ENCODE assay signal across 13 cellular contexts in the genomic region with DNA sequence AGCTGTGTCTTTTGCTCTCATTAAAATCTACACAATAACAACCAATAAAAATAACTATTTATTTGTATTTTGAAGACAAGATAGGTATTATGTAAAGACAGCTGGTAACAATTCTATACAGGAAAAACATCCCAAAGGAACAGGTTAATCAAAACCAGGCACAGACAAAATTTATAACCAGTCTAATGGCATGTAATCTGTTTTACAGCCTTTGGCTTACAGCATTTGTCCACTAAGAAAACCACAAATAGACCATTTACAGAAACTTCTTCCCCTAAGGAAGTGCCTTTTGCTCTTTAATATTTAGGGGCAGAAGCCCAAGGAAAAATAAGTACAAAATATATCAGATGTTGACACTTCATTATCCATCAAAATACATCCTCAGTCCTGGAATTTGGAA.
"Had no signal": no experiment of that assay in that cellular context is flagged by ENCODE, and none has a peak within 500 bp of the region (broad histone marks: within the 10 kb centered on the region; RNA-seq: fewer than 3 reads in every experiment).

No MANE protein-coding gene starts in this region.

- H3K9me3 Mint-ChIP-seq: activated naive CD4-positive, alpha-beta T cell treated with anti-CD3 and anti-CD28 coated beads, Interleukin-2, amount 10 ng/mL, durations not matched to agents 7 days and 5 days; activated T-helper 17 cell treated with anti-CD3 and anti-CD28 coated beads, Interleukin-2, amount 50 U/mL, for 72 hours; naive thymus-derived CD8-positive, alpha-beta T cell; stimulated activated memory B cell treated with anti-CD40 and anti-IgM and Interleukin-4, amounts not matched to agents 10 μg/mL and 1 μg/mL and 100 μg/mL, for 72 hours had no signal

- DNase-seq: activated CD4-positive, alpha-beta T cell treated with anti-CD3 and anti-CD28 coated beads, Interleukin-2, amount 50 U/mL, for 48 hours; activated naive CD4-positive, alpha-beta T cell treated with anti-CD3 and anti-CD28 coated beads, Interleukin-2, amount 10 ng/mL, durations not matched to agents 7 days and 5 days; foreskin melanocyte; head of caudate nucleus; naive thymus-derived CD8-positive, alpha-beta T cell; posterior cingulate gyrus; stimulated activated CD4-positive, alpha-beta T cell treated with anti-CD3 and anti-CD28 coated beads, Interleukin-2, amount 100 ng/mL, for 48 hours; T-helper 1 cell; T1000; WERI-Rb-1 had no signal

- H3K27ac Mint-ChIP-seq: activated naive CD4-positive, alpha-beta T cell treated with anti-CD3 and anti-CD28 coated beads, Interleukin-2, amount 10 ng/mL, durations not matched to agents 7 days and 5 days; activated T-helper 17 cell treated with anti-CD3 and anti-CD28 coated beads, Interleukin-2, amount 50 U/mL, for 72 hours; naive thymus-derived CD8-positive, alpha-beta T cell; stimulated activated memory B cell treated with anti-CD40 and anti-IgM and Interleukin-4, amounts not matched to agents 10 μg/mL and 1 μg/mL and 100 μg/mL, for 72 hours had no signal

- H3K36me3 Mint-ChIP-seq: activated naive CD4-positive, alpha-beta T cell treated with anti-CD3 and anti-CD28 coated beads, Interleukin-2, amount 10 ng/mL, durations not matched to agents 7 days and 5 days; stimulated activated memory B cell treated with anti-CD40 and anti-IgM and Interleukin-4, amounts not matched to agents 10 μg/mL and 1 μg/mL and 100 μg/mL, for 72 hours had no signal

- H3K36me3 ChIP-seq: WERI-Rb-1 had no signal

- ATAC-seq: activated T-helper 17 cell treated with anti-CD3 and anti-CD28 coated beads, Interleukin-2, amount 50 U/mL, for 72 hours; esophagus mucosa; naive thymus-derived CD8-positive, alpha-beta T cell; stimulated activated memory B cell treated with anti-CD40 and anti-IgM and Interleukin-4, amounts not matched to agents 10 μg/mL and 1 μg/mL and 100 μg/mL, for 72 hours had no signal

- H3K27ac ChIP-seq: WERI-Rb-1 had no signal
